In genomic region chr10:99540673-99541531, GRCh38 we compare ENCODE assay signal across 11 cellular contexts. TPM values are rescaled to one million over a fixed set of nuclear protein-coding genes. Genes with fewer than 3 reads are reported as not detected.
DNase-seq lines count a peak whose midpoint lies in the region; ATAC-seq and TF ChIP-seq lines count a peak whose summit lies in the region.
"Had no signal": no experiment of that assay in that cellular context is flagged by ENCODE, and none has a peak within 500 bp of the region (broad histone marks: within the 10 kb centered on the region; RNA-seq: fewer than 3 reads in every experiment).

No MANE protein-coding gene starts in this region.

- DNase-seq in trophoblast cell (peak; percentile 29 to 47), KG1 (lab: John Stamatoyannopoulos, UW) (no peak), SW 1271 (lab: John Stamatoyannopoulos, UW) (no peak), NCI-H1092 treated with DMSO at 0.1 percent for 48 hours (lab: John Stamatoyannopoulos, UW) (no peak)
- no peak for DNase-seq in CD4-positive, alpha-beta memory T cell
- DNase-seq: activated CD4-positive, CD25-positive, alpha-beta regulatory T cell treated with anti-CD3 and anti-CD28 coated beads, Interleukin-2, amount 50 U/mL, for 72 hours; activated naive CD8-positive, alpha-beta T cell treated with anti-CD3 and anti-CD28 coated beads for 36 hours had no signal

- H3K79me2 ChIP-seq in KMS-11 (ENCODE audit: insufficient read depth, low read depth) (no peaks in the 10 kb centered on the region), trophoblast cell (ENCODE audit: control insufficient read depth, insufficient read depth, low read length, poor library complexity) (no peaks in the 10 kb centered on the region)

- peak; percentile 85 for ATAC-seq in esophagus mucosa

- H4K91ac ChIP-seq in trophoblast cell (ENCODE audit: low read depth, low read length) = no peak overlapping the region

- H3K9me3 Mint-ChIP-seq in CD4-positive, alpha-beta memory T cell = no peaks in the 10 kb centered on the region
- H3K9me3 Mint-ChIP-seq: activated naive CD8-positive, alpha-beta T cell treated with anti-CD3 and anti-CD28 coated beads for 36 hours had no signal

- WGBS in trophoblast cell (ENCODE audit: extremely low coverage, insufficient coverage, insufficient read length) = no CpG with 5 or more reads among the region's 47 CpGs

- H3K27me3 ChIP-seq in KMS-11 (ENCODE audit: insufficient read depth, low read depth) = no peaks in the 10 kb centered on the region
- peaks cover 70% of the 10 kb centered on the region for H3K27me3 ChIP-seq in trophoblast cell (ENCODE audit: insufficient read depth, low read length)
- H3K27me3 ChIP-seq in CD4-positive, alpha-beta memory T cell (ENCODE audit: insufficient read depth, low read length) = peaks cover 9% of the 10 kb centered on the region

- H3K4me1 Mint-ChIP-seq in CD4-positive, alpha-beta memory T cell = peaks cover 5 to 19% (median 12%) of the 10 kb centered on the region in 4 donors

- no peaks in the 10 kb centered on the region for H4K20me1 ChIP-seq in KMS-11 (ENCODE audit: insufficient read depth)

- H4K8ac ChIP-seq in trophoblast cell (ENCODE audit: low read depth, low read length) = no peak overlapping the region

- no peak for TF ChIP-seq CTCF in KMS-11 (conservative IDR thresholded peaks at IDR 0.05; ENCODE audit: low read depth, low read length)

- H3K36me3 Mint-ChIP-seq in CD4-positive, alpha-beta memory T cell = no peaks in the 10 kb centered on the region
- H3K36me3 Mint-ChIP-seq: activated naive CD8-positive, alpha-beta T cell treated with anti-CD3 and anti-CD28 coated beads for 36 hours had no signal

- no peaks in the 10 kb centered on the region for H3K9me3 ChIP-seq in ES-I3 (ENCODE audit: control insufficient read depth, insufficient read depth, low read length)
- H3K9me3 ChIP-seq in trophoblast cell (ENCODE audit: insufficient read depth, low read depth, low read length) = peaks cover 3% of the 10 kb centered on the region
- H3K9me3 ChIP-seq in CD4-positive, alpha-beta memory T cell (ENCODE audit: control insufficient read depth in 1 of 2, low read length in 2 of 2) = no peaks in the 10 kb centered on the region

- H3K27ac ChIP-seq in KMS-11 (no peak overlapping the region), trophoblast cell (ENCODE audit: low read depth, low read length) (no peak overlapping the region)
- H3K27ac ChIP-seq in CD4-positive, alpha-beta memory T cell (ENCODE audit: low read depth, low read length) = no peak overlapping the region

- H2BK5ac ChIP-seq in trophoblast cell (ENCODE audit: low read depth, low read length, poor library complexity) = no peak overlapping the region

- H2AFZ ChIP-seq in KMS-11 (ENCODE audit: low read depth) (peak overlapping the region; percentile 10; the same call in 1 of the 2 replicates), trophoblast cell (ENCODE audit: insufficient read depth, low read length, poor library complexity) (no peak overlapping the region)

- H3K36me3 ChIP-seq in ES-I3 (ENCODE audit: insufficient read depth, low read length) (no peaks in the 10 kb centered on the region), KMS-11 (ENCODE audit: insufficient read depth) (no peaks in the 10 kb centered on the region), trophoblast cell (ENCODE audit: control insufficient read depth in 1 of 2, insufficient read depth in 2 of 2, low read length in 2 of 2) (no peaks in the 10 kb centered on the region)
- no peaks in the 10 kb centered on the region for H3K36me3 ChIP-seq in CD4-positive, alpha-beta memory T cell (ENCODE audit: insufficient read depth, low read length)

- H3K4me2 ChIP-seq in KMS-11 (no peak overlapping the region; the same call in 1 of the 2 replicates), trophoblast cell (ENCODE audit: low read length) (peak overlapping the region; percentile 54)

- no peak overlapping the region for H2BK12ac ChIP-seq in trophoblast cell (ENCODE audit: low read length)

- peaks cover 56 to 67% of the 10 kb centered on the region in 2 donors for H3K27me3 Mint-ChIP-seq in CD4-positive, alpha-beta memory T cell

- no peak overlapping the region for H3K23ac ChIP-seq in trophoblast cell (ENCODE audit: low read length)

- no peak overlapping the region for H2BK120ac ChIP-seq in trophoblast cell (ENCODE audit: insufficient read depth, low read length, poor library complexity)

- H3K18ac ChIP-seq in trophoblast cell (ENCODE audit: low read length) = no peak overlapping the region

- H3K9ac ChIP-seq in ES-I3 (ENCODE audit: low read depth, low read length) (peak overlapping the region; percentile 43; the same call in 1 of the 2 replicates), KMS-11 (no peak overlapping the region), trophoblast cell (ENCODE audit: low read length) (no peak overlapping the region)

- POLR2A ChIA-PET in CD4-positive, alpha-beta memory T cell (lab: Charles Lee; ENCODE audit: partially characterized antibody) = no interaction called here

- CTCF ChIA-PET in CD4-positive, alpha-beta memory T cell (lab: Charles Lee; ENCODE audit: partially characterized antibody) = no interaction called here

- H3K4me3 ChIP-seq in KMS-11 (IDR thresholded peaks at IDR 0.05; ENCODE audit: insufficient read depth, low read depth, low read length) = no peak overlapping the region
- no peak overlapping the region for H3K4me3 ChIP-seq in trophoblast cell (ENCODE audit: low read depth, low read length)
- H3K4me3 ChIP-seq in CD4-positive, alpha-beta memory T cell (ENCODE audit: low read length in 2 of 2) = no peak overlapping the region

- H2AK5ac ChIP-seq in trophoblast cell (ENCODE audit: low read length) = no peak overlapping the region

- peak overlapping the region in 3 of 8 donors; percentile 23 to 58 (median 23) for H3K4me3 Mint-ChIP-seq in CD4-positive, alpha-beta memory T cell
- H3K4me3 Mint-ChIP-seq: activated naive CD8-positive, alpha-beta T cell treated with anti-CD3 and anti-CD28 coated beads for 36 hours had no signal

- no peak overlapping the region for H4K12ac ChIP-seq in trophoblast cell (ENCODE audit: low read depth, low read length)

- peaks cover 3% of the 10 kb centered on the region for H3K79me1 ChIP-seq in trophoblast cell (ENCODE audit: low read length)

- H3K14ac ChIP-seq in trophoblast cell (ENCODE audit: low read length) = no peak overlapping the region

- intact Hi-C loops in CD4-positive, alpha-beta memory T cell (cut with micrococcal nuclease) = no loop called here

- H3K27ac Mint-ChIP-seq in CD4-positive, alpha-beta memory T cell = no peak overlapping the region
- H3K27ac Mint-ChIP-seq: activated naive CD8-positive, alpha-beta T cell treated with anti-CD3 and anti-CD28 coated beads for 36 hours had no signal

- H3K4me1 ChIP-seq in ES-I3 (ENCODE audit: insufficient read depth, low read length) (peaks cover 12% of the 10 kb centered on the region; the same call in 1 of the 2 replicates), KMS-11 (ENCODE audit: low read depth, poor library complexity, severe bottlenecking) (no peaks in the 10 kb centered on the region), trophoblast cell (ENCODE audit: control insufficient read depth in 1 of 2, insufficient read depth in 2 of 2, low read length in 2 of 2) (peaks cover 10 to 15% of the 10 kb centered on the region in 2 experiments)
- H3K4me1 ChIP-seq in CD4-positive, alpha-beta memory T cell (ENCODE audit: insufficient read depth, low read length) = peaks cover 9% of the 10 kb centered on the region

- H3K4ac ChIP-seq in trophoblast cell (ENCODE audit: low read depth, low read length) = no peak overlapping the region

RNA-seq across cellular contexts. Expression of gene NKX2-3, which starts 8.2 kb away (rescaled TPM):
- total RNA-seq in esophagus mucosa = 0.12 TPM
- polyA plus RNA-seq in trophoblast cell (2013) = 6.7 and 7.6 TPM in 2 replicates
- not detected for total RNA-seq in CD4-positive, alpha-beta memory T cell
- under 1 TPM in 1 of 2 donors, not detected in 1; 0.09 TPM for polyA plus RNA-seq in CD4-positive, alpha-beta memory T cell
- total RNA-seq: activated naive CD8-positive, alpha-beta T cell treated with anti-CD3 and anti-CD28 coated beads for 36 hours; kidney epithelial cell had no signal

Comparison
In these comparisons a context has a peak if more than half of its experiments do, and no peak if none do; other contexts are left out.
1. DNase-seq: peak in trophoblast cell (2 of 2); none in KG1 (single experiment), SW 1271 (0 of 2), NCI-H1092 treated with DMSO at 0.1 percent for 48 hours (single experiment) and CD4-positive, alpha-beta memory T cell (0 of 5).